In genomic region chr11:74070713-74071506, GRCh38 we compare ENCODE assay signal across 1 cellular context.
TF ChIP-seq lines count a peak whose summit lies in the region.

No MANE protein-coding gene starts in this region.

TF ChIP-seq in K562, 482 proteins besides CTCF, POLR2A, EP300 and RAD21 (continued from another document and continues in another):
- TF ChIP-seq MGA (IDR thresholded peaks at IDR 0.05): no peak
- no peak for TF ChIP-seq CUX1 (CRISPR knock-in tag; IDR thresholded peaks at IDR 0.05)
- TF ChIP-seq TCF7L2 (IDR thresholded peaks at IDR 0.05; ENCODE audit: low read depth, low read length): no peak
- TF ChIP-seq ZNF311 (CRISPR knock-in tag; IDR thresholded peaks at IDR 0.05): no peak
- no peak for TF ChIP-seq KAT7 (CRISPR knock-in tag; IDR thresholded peaks at IDR 0.05; ENCODE audit: borderline replicate concordance)
- no peak for TF ChIP-seq ATF1 (CRISPR knock-in tag; IDR thresholded peaks at IDR 0.05)
- TF ChIP-seq ATF1 (tag; IDR thresholded peaks at IDR 0.05): peak; percentile 68
- TF ChIP-seq TCFL5 (CRISPR knock-in tag; conservative IDR thresholded peaks at IDR 0.05): no peak
- no peak for TF ChIP-seq ZNF318 (IDR thresholded peaks at IDR 0.05; ENCODE audit: borderline replicate concordance in 1 of 2, low read depth in 1 of 2)
- no peak for TF ChIP-seq HMGN3 (IDR thresholded peaks at IDR 0.05; ENCODE audit: borderline replicate concordance, extremely low read depth, insufficient read length, low read depth, low read length)
- TF ChIP-seq ZEB2 (IDR thresholded peaks at IDR 0.05): no peak; the same call in 1 of the 2 replicates
- no peak for TF ChIP-seq HMGXB4 (CRISPR knock-in tag; IDR thresholded peaks at IDR 0.05)
- TF ChIP-seq DEAF1 (CRISPR knock-in tag; IDR thresholded peaks at IDR 0.05): no peak
- TF ChIP-seq SMAD2 (IDR thresholded peaks at IDR 0.05; ENCODE audit: low read depth, low read length): no peak
- TF ChIP-seq XRCC5 (IDR thresholded peaks at IDR 0.05; ENCODE audit: low read depth, low read length): no peak
- TF ChIP-seq XRCC4 (IDR thresholded peaks at IDR 0.05; ENCODE audit: extremely low read depth, insufficient read depth, insufficient read length): no peak
- no peak for TF ChIP-seq SNIP1 (IDR thresholded peaks at IDR 0.05; ENCODE audit: low read depth)
- no peak for TF ChIP-seq LCOR (CRISPR knock-in tag; IDR thresholded peaks at IDR 0.05)
- no peak for TF ChIP-seq HNRNPUL1 (IDR thresholded peaks at IDR 0.05; ENCODE audit: low read length)
- TF ChIP-seq C11orf30 (IDR thresholded peaks at IDR 0.05; ENCODE audit: low read depth): no peak
- no peak for TF ChIP-seq BRCA1 (IDR thresholded peaks at IDR 0.05)
- no peak for TF ChIP-seq BRCA1 (CRISPR knock-in tag; IDR thresholded peaks at IDR 0.05)
- TF ChIP-seq KLF10 (CRISPR knock-in tag; IDR thresholded peaks at IDR 0.05): no peak
- no peak for TF ChIP-seq ZNF165 (CRISPR knock-in tag; IDR thresholded peaks at IDR 0.05; ENCODE audit: borderline replicate concordance)
- TF ChIP-seq NUFIP1 (IDR thresholded peaks at IDR 0.05; ENCODE audit: partially characterized antibody): no peak
- no peak for TF ChIP-seq RBM25 (IDR thresholded peaks at IDR 0.05; ENCODE audit: low read depth, low read length, severe bottlenecking)
